In the genomic region with DNA sequence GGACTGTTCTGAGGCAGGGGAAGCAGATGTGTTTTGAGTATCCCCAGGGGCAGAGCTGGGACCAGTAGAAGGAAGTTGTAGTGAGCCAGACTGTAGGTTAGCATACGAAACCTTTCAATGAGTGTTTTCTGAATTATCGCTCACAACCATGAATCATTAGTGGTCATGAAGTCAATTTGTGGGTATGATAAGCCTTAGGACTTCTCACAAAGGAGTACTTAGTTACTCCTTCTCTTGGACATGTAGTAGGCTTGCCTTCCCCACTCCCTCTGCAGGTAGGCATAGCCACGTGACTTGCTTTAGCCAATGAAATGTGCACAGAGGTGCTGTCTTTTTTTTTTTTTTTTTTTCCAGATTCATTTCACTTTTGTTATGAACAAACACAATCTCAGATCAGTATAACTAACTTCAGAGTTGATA, we compare ENCODE assay signal across 12 cellular contexts. TPM values are rescaled to one million over a fixed set of nuclear protein-coding genes. Genes with fewer than 3 reads are reported as not detected.
DNase-seq lines count a peak whose midpoint lies in the region; ATAC-seq, FAIRE-seq and TF ChIP-seq lines count a peak whose summit lies in the region.
"Had no signal": no experiment of that assay in that cellular context is flagged by ENCODE, and none has a peak within 500 bp of the region (broad histone marks: within the 10 kb centered on the region; RNA-seq: fewer than 3 reads in every experiment).

No MANE protein-coding gene starts in this region.

- no peak overlapping the region for H2BK15ac ChIP-seq in H9 (ENCODE audit: low read depth, low read length)

- no peak for TF ChIP-seq EP300 in sigmoid colon (IDR thresholded peaks at IDR 0.05)

- H3K4ac ChIP-seq in H9 (ENCODE audit: low read depth, low read length) = no peak overlapping the region

- no peak overlapping the region for H4K5ac ChIP-seq in H9 (ENCODE audit: insufficient read length, low read depth, low read length)

- no peaks in the 10 kb centered on the region for H3K79me1 ChIP-seq in H9 (ENCODE audit: insufficient read depth, low read depth, low read length, poor library complexity, severe bottlenecking)

- H3K27me3 ChIP-seq in GM06990 (replicated peaks; ENCODE audit: control insufficient read depth, insufficient read depth, low read length) = no peaks in the 10 kb centered on the region
- H3K27me3 ChIP-seq in H9 (ENCODE audit: insufficient read depth, low read length) = no peaks in the 10 kb centered on the region
- no peaks in the 10 kb centered on the region for H3K27me3 ChIP-seq in sigmoid colon

- H4K91ac ChIP-seq in H9 (ENCODE audit: insufficient read length, low read depth, low read length) = no peak overlapping the region

- H3T11ph ChIP-seq in H9 (ENCODE audit: low read length) = no peak overlapping the region

- H3K23ac ChIP-seq in H9 (ENCODE audit: insufficient read length, low read depth, low read length) = no peak overlapping the region

- peaks cover 2 to 12% (median 5%) of the 10 kb centered on the region in 3 experiments; a peak in 5 of 7 replicates for H3K36me3 Mint-ChIP-seq in H9 (ENCODE audit: insufficient read depth in 1 of 3, low read depth in 3 of 3)
- peaks cover 7% of the 10 kb centered on the region for H3K36me3 Mint-ChIP-seq in T-helper 2 cell treated with Interferon-gamma antibody and Interleukin-4, amounts not matched to agents 5 μg/mL and 100 μg/mL, for 36 hours (ENCODE audit: low read depth)

- H3K4me2 ChIP-seq in H9 (ENCODE audit: insufficient read depth, insufficient read length, low read length) = no peak overlapping the region

- no peak overlapping the region for H3K56ac ChIP-seq in H9 (ENCODE audit: insufficient read length, low read depth, low read length)

- H3K18ac ChIP-seq in H9 (ENCODE audit: insufficient read length, low read depth, low read length) = no peak overlapping the region

- TF ChIP-seq POLR2A in sigmoid colon (IDR thresholded peaks at IDR 0.05) = no peak

- H3K4me3 Mint-ChIP-seq in H9 = no peak overlapping the region
- H3K4me3 Mint-ChIP-seq in T-helper 2 cell treated with Interferon-gamma antibody and Interleukin-4, amounts not matched to agents 5 μg/mL and 100 μg/mL, for 36 hours = no peak overlapping the region
- H3K4me3 Mint-ChIP-seq: activated naive CD4-positive, alpha-beta T cell treated with anti-CD3 and anti-CD28 coated beads, Interleukin-2, amount 50 U/mL, for 24 hours had no signal

- no peaks in the 10 kb centered on the region for H3K9me3 ChIP-seq in H9 (ENCODE audit: control insufficient read depth, low read depth, low read length)
- H3K9me3 ChIP-seq in sigmoid colon = no peaks in the 10 kb centered on the region

- no peaks in the 10 kb centered on the region; the same call in 1 of the 2 replicates for H3K79me2 ChIP-seq in H9 (ENCODE audit: insufficient read depth, low read length)

- intact Hi-C loops in sigmoid colon (cut with DNase I) = no loop called here

- H3K14ac ChIP-seq in H9 (ENCODE audit: insufficient read depth, low read length) = no peak overlapping the region

- no peak overlapping the region for H2BK120ac ChIP-seq in H9 (ENCODE audit: low read depth, low read length, poor library complexity, severe bottlenecking)

- H2AFZ ChIP-seq in H9 (ENCODE audit: low read length) = no peak overlapping the region

- H3K4me3 ChIP-seq in GM06990 (replicated peaks; ENCODE audit: low read depth, low read length) (no peak overlapping the region), sigmoid colon (no peak overlapping the region)

- no peak for FAIRE-seq in RCC 7860 (lab: Jason Lieb, UNC)

- H3K27me3 Mint-ChIP-seq in H9 (ENCODE audit: low read depth) = no peaks in the 10 kb centered on the region; the same call in 1 of the 2 replicates
- no peaks in the 10 kb centered on the region for H3K27me3 Mint-ChIP-seq in T-helper 2 cell treated with Interferon-gamma antibody and Interleukin-4, amounts not matched to agents 5 μg/mL and 100 μg/mL, for 36 hours (ENCODE audit: low read depth)
- H3K27me3 Mint-ChIP-seq: activated naive CD4-positive, alpha-beta T cell treated with anti-CD3 and anti-CD28 coated beads, Interleukin-2, amount 50 U/mL, for 24 hours had no signal

- H2BK12ac ChIP-seq in H9 (ENCODE audit: insufficient read length, low read depth, low read length) = no peak overlapping the region

- H2BK20ac ChIP-seq in H9 (ENCODE audit: low read depth, low read length, poor library complexity, severe bottlenecking) = no peak overlapping the region

- H4K20me1 ChIP-seq in H9 (ENCODE audit: control insufficient read depth, insufficient read depth, insufficient read length) = no peaks in the 10 kb centered on the region

- H3K36me3 ChIP-seq in GM06990 (ENCODE audit: control insufficient read depth, insufficient read depth, low read length) (peaks cover 3% of the 10 kb centered on the region), sigmoid colon (peaks cover 0 to 36% (median 4%) of the 10 kb centered on the region in 4 donors)

- H3K23me2 ChIP-seq in H9 (ENCODE audit: insufficient read length, low read depth, low read length, poor library complexity, severe bottlenecking) = no peaks in the 10 kb centered on the region

- H3K9me3 Mint-ChIP-seq in H9 = no peaks in the 10 kb centered on the region
- H3K9me3 Mint-ChIP-seq in T-helper 2 cell treated with Interferon-gamma antibody and Interleukin-4, amounts not matched to agents 5 μg/mL and 100 μg/mL, for 36 hours = no peaks in the 10 kb centered on the region
- H3K9me3 Mint-ChIP-seq: activated naive CD4-positive, alpha-beta T cell treated with anti-CD3 and anti-CD28 coated beads, Interleukin-2, amount 50 U/mL, for 24 hours had no signal

- H2AK5ac ChIP-seq in H9 (ENCODE audit: insufficient read length, low read length) = no peak overlapping the region

- no CpG with 5 or more reads among the region's 3 CpGs for WGBS in H9 (ENCODE audit: extremely low coverage, insufficient read length, low lambda C conversion rate)
- WGBS in sigmoid colon, 2 donors = 84 to 85% methylated on average over 3 of the region's 3 CpGs

- H3K27ac Mint-ChIP-seq in H9 = peak overlapping the region in 2 of 3 experiments; percentile 9 to 28; a peak in 4 of 7 replicates
- H3K27ac Mint-ChIP-seq in T-helper 2 cell treated with Interferon-gamma antibody and Interleukin-4, amounts not matched to agents 5 μg/mL and 100 μg/mL, for 36 hours = no peak overlapping the region
- H3K27ac Mint-ChIP-seq: activated naive CD4-positive, alpha-beta T cell treated with anti-CD3 and anti-CD28 coated beads, Interleukin-2, amount 50 U/mL, for 24 hours had no signal

- no peak for ATAC-seq in HG03460 (IDR thresholded peaks at IDR 0.05; ENCODE audit: unreplicated experiment)
- ATAC-seq in HG02678 (IDR thresholded peaks at IDR 0.05; ENCODE audit: unreplicated experiment) = no peak

- H3K4me1 Mint-ChIP-seq in H9 = peaks cover 5 to 7% of the 10 kb centered on the region in 2 experiments
- H3K4me1 Mint-ChIP-seq in T-helper 2 cell treated with Interferon-gamma antibody and Interleukin-4, amounts not matched to agents 5 μg/mL and 100 μg/mL, for 36 hours (ENCODE audit: low read depth) = peaks cover 3% of the 10 kb centered on the region
- H3K4me1 Mint-ChIP-seq: activated naive CD4-positive, alpha-beta T cell treated with anti-CD3 and anti-CD28 coated beads, Interleukin-2, amount 50 U/mL, for 24 hours had no signal

- no peak overlapping the region for H2BK5ac ChIP-seq in H9 (ENCODE audit: insufficient read length, low read length)

- no peak overlapping the region for H3K9ac ChIP-seq in H9 (ENCODE audit: extremely low read depth, insufficient read length, low read length)

- H3K4me1 ChIP-seq in H9 (ENCODE audit: insufficient read depth, low read length) = no peaks in the 10 kb centered on the region
- no peaks in the 10 kb centered on the region for H3K4me1 ChIP-seq in sigmoid colon

- no peak for TF ChIP-seq CTCF in GM06990 (IDR thresholded peaks at IDR 0.05; ENCODE audit: insufficient read depth, low read length, poor library complexity, severe bottlenecking)
- no peak for TF ChIP-seq CTCF in H9 (conservative IDR thresholded peaks at IDR 0.05)
- TF ChIP-seq CTCF in sigmoid colon (IDR thresholded peaks at IDR 0.05) = no peak

- no peak overlapping the region for H3K27ac ChIP-seq in H9 (ENCODE audit: insufficient read length, low read depth, low read length)
- no peak overlapping the region for H3K27ac ChIP-seq in sigmoid colon

- DNase-seq in GM06990 (ENCODE audit: extremely low read depth, insufficient read length) = peak; percentile 15
- no peak for DNase-seq in H9
- DNase-seq in RCC 7860 (ENCODE audit: low spot score) = peak; percentile 17
- peak; percentile 22 for DNase-seq in iris pigment epithelial cell (ENCODE audit: low read depth)
- DNase-seq in sigmoid colon = no peak
- DNase-seq in T-helper 2 cell treated with Interferon-gamma antibody and Interleukin-4, amounts not matched to agents 5 μg/mL and 100 μg/mL, for 36 hours (ENCODE audit: low spot score) = no peak
- DNase-seq: GOT3, SIG-M5 had no signal

- no peak overlapping the region for H4K8ac ChIP-seq in H9 (replicated peaks; ENCODE audit: insufficient read length, low read depth, low read length)

RNA-seq across cellular contexts. Expression of a gene that starts 23.9 kb away (rescaled TPM):
- total RNA-seq in H9 (2021) = 18.9 and 23.4 TPM in 2 replicates
- 10 to 100 TPM in 3 of 4 donors, 1 to 10 TPM in 1; 5.4 to 17.9 (median 13.5) TPM for total RNA-seq in sigmoid colon
- polyA plus RNA-seq in sigmoid colon = 10 to 100 TPM in 1 of 3 donors, 1 to 10 TPM in 2; 7.2 to 48.1 (median 7.8) TPM
- total RNA-seq: myocyte had no signal

RNA-seq across cellular contexts. Expression of a gene that starts 29.6 kb away (rescaled TPM):
- total RNA-seq in H9 (2021) = 17.5 and 20.4 TPM in 2 replicates
- total RNA-seq in sigmoid colon = 10 to 100 TPM; 11.4 to 18.6 (median 15.0) TPM
- polyA plus RNA-seq in sigmoid colon = 10 to 100 TPM in 2 of 3 donors, 1 to 10 TPM in 1; 7.2 to 14.3 (median 10.6) TPM

Comparison
In these comparisons a context has a peak if more than half of its experiments do, and no peak if none do; other contexts are left out.
1. DNase-seq: peak in GM06990 (single experiment), RCC 7860 (single experiment) and iris pigment epithelial cell (single experiment); none in H9 (single experiment), sigmoid colon (single experiment) and T-helper 2 cell treated with Interferon-gamma antibody and Interleukin-4, amounts not matched to agents 5 μg/mL and 100 μg/mL, for 36 hours (single experiment).